In genomic region chr19:19490247-19490968, GRCh38 we compare ENCODE assay signal across 8 cellular contexts. TPM values are rescaled to one million over a fixed set of nuclear protein-coding genes. Genes with fewer than 3 reads are reported as not detected.
DNase-seq lines count a peak whose midpoint lies in the region; ATAC-seq and TF ChIP-seq lines count a peak whose summit lies in the region.

No MANE protein-coding gene starts in this region.

- H3K4me1 ChIP-seq in BE2C (peaks cover 31% of the 10 kb centered on the region), HEK293 (ENCODE audit: control insufficient read depth, insufficient read depth, low read length) (peaks cover 11% of the 10 kb centered on the region), colonic mucosa (peaks cover 29% of the 10 kb centered on the region)

- no peaks in the 10 kb centered on the region for H3K27me3 Mint-ChIP-seq in activated CD4-positive, alpha-beta T cell treated with anti-CD3 and anti-CD28 coated beads, Interleukin-2, amount 10 ng/mL, durations not matched to agents 24 days and 14 days

- H3K4me3 Mint-ChIP-seq in activated CD4-positive, alpha-beta T cell treated with anti-CD3 and anti-CD28 coated beads, Interleukin-2, amount 10 ng/mL, durations not matched to agents 24 days and 14 days, result peak overlapping the region; percentile 37

- TF ChIP-seq CTCF in BE2C (IDR thresholded peaks at IDR 0.05; ENCODE audit: low read depth, low read length), result peak; percentile 85
- TF ChIP-seq CTCF in HEK293 (tag by site-specific recombination; IDR thresholded peaks at IDR 0.05), result peak; percentile 60
- peak; percentile 70 for TF ChIP-seq CTCF in colonic mucosa (IDR thresholded peaks at IDR 0.05)

- peaks cover 36% of the 10 kb centered on the region for H3K4me1 Mint-ChIP-seq in activated CD4-positive, alpha-beta T cell treated with anti-CD3 and anti-CD28 coated beads, Interleukin-2, amount 10 ng/mL, durations not matched to agents 24 days and 14 days

- intact Hi-C loops in activated CD4-positive, alpha-beta T cell treated with anti-CD3 and anti-CD28 coated beads, Interleukin-2, amount 10 ng/mL, durations not matched to agents 24 days and 14 days (cut with micrococcal nuclease), result loop anchor here (1.0 kb wide), 2 partner anchors 85 to 170 kb away; partner anchors contain the start of genes GATAD2A, MAU2 and SUGP1
- intact Hi-C loops in colonic mucosa (cut with DNase I), result loop anchor here (2.0 to 5.0 kb wide), 2 partner anchors 83 to 124 kb away; partner anchors contain the start of gene GATAD2A
- intact Hi-C loops in left colon (cut with DNase I, micrococcal nuclease), result loop anchor here in 1 of 2 donors (5.0 kb wide), 1 partner anchor 123 kb away; no protein-coding TSS in a partner anchor

- peak overlapping the region in 1 of 2 donors; percentile 69 for H3K9ac ChIP-seq in colonic mucosa (ENCODE audit: low read depth in 2 of 2, low read length in 2 of 2)

- no peaks in the 10 kb centered on the region for H3K27me3 ChIP-seq in BE2C
- no peaks in the 10 kb centered on the region for H3K27me3 ChIP-seq in colonic mucosa

- H3K9me3 ChIP-seq in BE2C (no peaks in the 10 kb centered on the region), HEK293 (ENCODE audit: control insufficient read depth, insufficient read depth, low read depth, low read length) (no peaks in the 10 kb centered on the region), colonic mucosa (no peaks in the 10 kb centered on the region)

- DNase-seq in BE2C, result peak; percentile 85
- peak; percentile 54 to 82 for DNase-seq in NCI-H524 (lab: John Stamatoyannopoulos, UW)
- DNase-seq in activated CD4-positive, alpha-beta T cell treated with anti-CD3 and anti-CD28 coated beads, Interleukin-2, amount 10 ng/mL, durations not matched to agents 24 days and 14 days, result peak; percentile 94
- peak; percentile 88 for DNase-seq in colonic mucosa
- peak; percentile 67 to 81 for DNase-seq in left colon
- peak; percentile 77 for DNase-seq in stimulated activated CD4-positive, alpha-beta T cell treated with anti-CD3 and anti-CD28 coated beads, Interleukin-1b, Interleukin-23, amount 100 ng/mL, for 48 hours

- H3K9me3 Mint-ChIP-seq in activated CD4-positive, alpha-beta T cell treated with anti-CD3 and anti-CD28 coated beads, Interleukin-2, amount 10 ng/mL, durations not matched to agents 24 days and 14 days, result no peaks in the 10 kb centered on the region

- H3K27ac Mint-ChIP-seq in activated CD4-positive, alpha-beta T cell treated with anti-CD3 and anti-CD28 coated beads, Interleukin-2, amount 10 ng/mL, durations not matched to agents 24 days and 14 days, result peak overlapping the region; percentile 98

- CTCF ChIA-PET in HEK293 (lab: Yijun Ruan, JAX), result interaction anchor here (0.5 to 2.7 kb wide), 43 partner anchors 9 to 470 kb away, joined by 3 to 49 read pairs (median 4); partner anchors contain the start of genes GATAD2A and GMIP

- H3K36me3 ChIP-seq in BE2C (peaks cover 37% of the 10 kb centered on the region), HEK293 (ENCODE audit: control insufficient read depth in 2 of 2, insufficient read depth in 1 of 2, low read length in 2 of 2) (peaks cover 0 to 46% of the 10 kb centered on the region in 2 experiments; a peak in 2 of 3 replicates), colonic mucosa (peaks cover 8% of the 10 kb centered on the region)

- peaks cover 18% of the 10 kb centered on the region for H3K36me3 Mint-ChIP-seq in activated CD4-positive, alpha-beta T cell treated with anti-CD3 and anti-CD28 coated beads, Interleukin-2, amount 10 ng/mL, durations not matched to agents 24 days and 14 days (ENCODE audit: low read depth)

- H3K4me3 ChIP-seq in BE2C (ENCODE audit: low read depth, low read length), result peak overlapping the region; percentile 23; the same call in 1 of the 2 replicates
- no peak overlapping the region for H3K4me3 ChIP-seq in HEK293 (ENCODE audit: low read depth, low read length)
- H3K4me3 ChIP-seq in colonic mucosa, result no peak overlapping the region

- H3K27ac ChIP-seq in HEK293 (ENCODE audit: extremely low read depth, low read depth, low read length) (no peak overlapping the region), colonic mucosa (peak overlapping the region; percentile 71)

- POLR2A ChIA-PET in HEK293 (lab: Yijun Ruan, JAX), result interaction anchor here (0.9 to 2.0 kb wide), 4 partner anchors 85 to 148 kb away, joined by 3 to 10 read pairs (median 5); partner anchors contain the start of gene GATAD2A

- ATAC-seq in left colon (peak; percentile 44), HG03521 (IDR thresholded peaks at IDR 0.05; ENCODE audit: unreplicated experiment) (no peak)

TF ChIP-seq in HEK293, 187 proteins besides CTCF, POLR2A, EP300 and RAD21 (continues in another document):
- TF ChIP-seq ZNF654 (tag by site-specific recombination; IDR thresholded peaks at IDR 0.05; ENCODE audit: low read depth) (peak; percentile 74), ZBTB44 (tag by site-specific recombination; IDR thresholded peaks at IDR 0.05) (no peak), ZNF214 (tag by site-specific recombination; IDR thresholded peaks at IDR 0.05; ENCODE audit: borderline replicate concordance) (no peak), ZBTB6 (tag by site-specific recombination; IDR thresholded peaks at IDR 0.05) (no peak), ZNF658 (tag by site-specific recombination; IDR thresholded peaks at IDR 0.05) (no peak), ZNF391 (tag by site-specific recombination; IDR thresholded peaks at IDR 0.05; ENCODE audit: borderline replicate concordance, low read depth) (no peak), PATZ1 (tag by site-specific recombination; IDR thresholded peaks at IDR 0.05) (no peak), ZXDB (tag by site-specific recombination; IDR thresholded peaks at IDR 0.05) (no peak), MZF1 (tag by site-specific recombination; IDR thresholded peaks at IDR 0.05; ENCODE audit: borderline replicate concordance) (no peak)

RNA-seq across cellular contexts. Expression of gene TSSK6, which starts 24.9 kb away (rescaled TPM):
- polyA plus RNA-seq in BE2C (2012; ENCODE audit: insufficient read depth, insufficient read length, low read depth), result 1.5 TPM
- total RNA-seq in activated CD4-positive, alpha-beta T cell treated with anti-CD3 and anti-CD28 coated beads, Interleukin-2, amount 10 ng/mL, durations not matched to agents 24 days and 14 days, result 3.3 and 4.4 TPM in 2 replicates
- total RNA-seq in colonic mucosa, result 1 to 10 TPM; 2.2 to 3.6 TPM
- 1 to 10 TPM; 1.6 to 2.8 TPM for total RNA-seq in left colon

RNA-seq across cellular contexts. Expression of gene NDUFA13, which starts 25.6 kb away (rescaled TPM):
- polyA plus RNA-seq in BE2C (2012; ENCODE audit: insufficient read depth, insufficient read length, low read depth), result 1,465 TPM
- 370 and 391 TPM in 2 replicates for total RNA-seq in activated CD4-positive, alpha-beta T cell treated with anti-CD3 and anti-CD28 coated beads, Interleukin-2, amount 10 ng/mL, durations not matched to agents 24 days and 14 days
- total RNA-seq in colonic mucosa (100 to 1,000 TPM; 399 to 494 TPM), left colon (100 to 1,000 TPM; 430 to 489 TPM)

RNA-seq across cellular contexts. Expression of gene YJEFN3, which starts 38.3 kb away (rescaled TPM):
- 2.4 TPM for polyA plus RNA-seq in BE2C (2012; ENCODE audit: insufficient read depth, insufficient read length, low read depth)
- total RNA-seq in activated CD4-positive, alpha-beta T cell treated with anti-CD3 and anti-CD28 coated beads, Interleukin-2, amount 10 ng/mL, durations not matched to agents 24 days and 14 days, result 11.4 and 14.6 TPM in 2 replicates
- total RNA-seq in colonic mucosa, result 10 to 100 TPM in 1 of 2 donors, 1 to 10 TPM in 1; 1.9 to 17.3 TPM
- total RNA-seq in left colon, result 1 to 10 TPM; 4.6 to 4.9 TPM

RNA-seq across cellular contexts. Expression of gene CILP2, which starts 47.7 kb away (rescaled TPM):
- polyA plus RNA-seq in BE2C (2012; ENCODE audit: insufficient read depth, insufficient read length, low read depth), result not detected
- 0.14 TPM in 2 replicates for total RNA-seq in activated CD4-positive, alpha-beta T cell treated with anti-CD3 and anti-CD28 coated beads, Interleukin-2, amount 10 ng/mL, durations not matched to agents 24 days and 14 days
- total RNA-seq in colonic mucosa, result under 1 TPM; 0.05 to 0.35 TPM
- under 1 TPM; 0.09 to 0.11 TPM for total RNA-seq in left colon
